1 cellular context compared by ENCODE assay signal in genomic region chr7:1425292-1426136, GRCh38.
A peak's percentile ranks its signal among the peaks of the same experiment; 100 is the strongest.
TF ChIP-seq lines count a peak whose summit lies in the region.

No MANE protein-coding gene starts in this region.

TF ChIP-seq in HepG2, 621 proteins besides CTCF, POLR2A, EP300 and RAD21 (continued from another document and continues in another):
- TF ChIP-seq KIAA2018 (CRISPR knock-in tag; IDR thresholded peaks at IDR 0.05; ENCODE audit: borderline replicate concordance) (no peak), ZNF232 (CRISPR knock-in tag; IDR thresholded peaks at IDR 0.05; ENCODE audit: borderline replicate concordance) (no peak), CERS6 (CRISPR knock-in tag; IDR thresholded peaks at IDR 0.05) (no peak), DR1 (CRISPR knock-in tag; IDR thresholded peaks at IDR 0.05) (no peak), MTF1 (CRISPR knock-in tag; IDR thresholded peaks at IDR 0.05) (no peak), ARNT2 (CRISPR knock-in tag; IDR thresholded peaks at IDR 0.05; ENCODE audit: low read depth) (0 out of 2 replicates have a peak, but pooled peaks have one; percentile 37), HDAC6 (IDR thresholded peaks at IDR 0.05; ENCODE audit: low read depth, low read length) (no peak), GLI4 (CRISPR knock-in tag; IDR thresholded peaks at IDR 0.05; ENCODE audit: borderline replicate concordance) (no peak), ZFP36 (IDR thresholded peaks at IDR 0.05; ENCODE audit: borderline replicate concordance, low read depth, low read length, partially characterized antibody) (no peak), TEF (CRISPR knock-in tag; IDR thresholded peaks at IDR 0.05) (no peak), FOXJ3 (CRISPR knock-in tag; IDR thresholded peaks at IDR 0.05; ENCODE audit: borderline replicate concordance) (no peak), GPN1 (CRISPR knock-in tag; IDR thresholded peaks at IDR 0.05; ENCODE audit: borderline replicate concordance) (no peak), SIN3B (IDR thresholded peaks at IDR 0.05; ENCODE audit: low read length) (no peak), FOSL1 (CRISPR knock-in tag; IDR thresholded peaks at IDR 0.05; ENCODE audit: borderline replicate concordance) (no peak), NPAS2 (CRISPR knock-in tag; IDR thresholded peaks at IDR 0.05; ENCODE audit: borderline replicate concordance) (no peak), ZNF101 (CRISPR knock-in tag; IDR thresholded peaks at IDR 0.05; ENCODE audit: borderline replicate concordance, low read depth) (no peak), RXRB (CRISPR knock-in tag; IDR thresholded peaks at IDR 0.05; ENCODE audit: borderline replicate concordance) (no peak), KLF15 (CRISPR knock-in tag; IDR thresholded peaks at IDR 0.05; ENCODE audit: borderline replicate concordance) (no peak), ZNF800 (CRISPR knock-in tag; IDR thresholded peaks at IDR 0.05) (no peak), NFE2 (CRISPR knock-in tag; IDR thresholded peaks at IDR 0.05) (no peak), ZNF580 (CRISPR knock-in tag; IDR thresholded peaks at IDR 0.05; ENCODE audit: borderline replicate concordance, low read depth) (0 out of 2 replicates have a peak, but pooled peaks have one; percentile 21), ZNF556 (CRISPR knock-in tag; IDR thresholded peaks at IDR 0.05; ENCODE audit: borderline replicate concordance) (no peak), SIX4 (CRISPR knock-in tag; IDR thresholded peaks at IDR 0.05) (no peak), TBP (CRISPR knock-in tag; IDR thresholded peaks at IDR 0.05) (no peak), ZBTB7B (CRISPR knock-in tag; IDR thresholded peaks at IDR 0.05) (0 out of 2 replicates have a peak, but pooled peaks have one; percentile 46), ZNF33B (CRISPR knock-in tag; IDR thresholded peaks at IDR 0.05) (no peak), USF2 (IDR thresholded peaks at IDR 0.05; ENCODE audit: low read depth, low read length) (peak; percentile 90), USF2 (CRISPR knock-in tag; IDR thresholded peaks at IDR 0.05; ENCODE audit: borderline replicate concordance) (peak; percentile 97; the same call in 1 of the 2 replicates), ZNF615 (CRISPR knock-in tag; IDR thresholded peaks at IDR 0.05; ENCODE audit: borderline replicate concordance) (no peak), FOSL2 (CRISPR knock-in tag; IDR thresholded peaks at IDR 0.05) (no peak), AGO2 (optimal IDR thresholded peaks at IDR 0.05; ENCODE audit: low read depth, low read length) (no peak)
- TF ChIP-seq, protein P1, sequence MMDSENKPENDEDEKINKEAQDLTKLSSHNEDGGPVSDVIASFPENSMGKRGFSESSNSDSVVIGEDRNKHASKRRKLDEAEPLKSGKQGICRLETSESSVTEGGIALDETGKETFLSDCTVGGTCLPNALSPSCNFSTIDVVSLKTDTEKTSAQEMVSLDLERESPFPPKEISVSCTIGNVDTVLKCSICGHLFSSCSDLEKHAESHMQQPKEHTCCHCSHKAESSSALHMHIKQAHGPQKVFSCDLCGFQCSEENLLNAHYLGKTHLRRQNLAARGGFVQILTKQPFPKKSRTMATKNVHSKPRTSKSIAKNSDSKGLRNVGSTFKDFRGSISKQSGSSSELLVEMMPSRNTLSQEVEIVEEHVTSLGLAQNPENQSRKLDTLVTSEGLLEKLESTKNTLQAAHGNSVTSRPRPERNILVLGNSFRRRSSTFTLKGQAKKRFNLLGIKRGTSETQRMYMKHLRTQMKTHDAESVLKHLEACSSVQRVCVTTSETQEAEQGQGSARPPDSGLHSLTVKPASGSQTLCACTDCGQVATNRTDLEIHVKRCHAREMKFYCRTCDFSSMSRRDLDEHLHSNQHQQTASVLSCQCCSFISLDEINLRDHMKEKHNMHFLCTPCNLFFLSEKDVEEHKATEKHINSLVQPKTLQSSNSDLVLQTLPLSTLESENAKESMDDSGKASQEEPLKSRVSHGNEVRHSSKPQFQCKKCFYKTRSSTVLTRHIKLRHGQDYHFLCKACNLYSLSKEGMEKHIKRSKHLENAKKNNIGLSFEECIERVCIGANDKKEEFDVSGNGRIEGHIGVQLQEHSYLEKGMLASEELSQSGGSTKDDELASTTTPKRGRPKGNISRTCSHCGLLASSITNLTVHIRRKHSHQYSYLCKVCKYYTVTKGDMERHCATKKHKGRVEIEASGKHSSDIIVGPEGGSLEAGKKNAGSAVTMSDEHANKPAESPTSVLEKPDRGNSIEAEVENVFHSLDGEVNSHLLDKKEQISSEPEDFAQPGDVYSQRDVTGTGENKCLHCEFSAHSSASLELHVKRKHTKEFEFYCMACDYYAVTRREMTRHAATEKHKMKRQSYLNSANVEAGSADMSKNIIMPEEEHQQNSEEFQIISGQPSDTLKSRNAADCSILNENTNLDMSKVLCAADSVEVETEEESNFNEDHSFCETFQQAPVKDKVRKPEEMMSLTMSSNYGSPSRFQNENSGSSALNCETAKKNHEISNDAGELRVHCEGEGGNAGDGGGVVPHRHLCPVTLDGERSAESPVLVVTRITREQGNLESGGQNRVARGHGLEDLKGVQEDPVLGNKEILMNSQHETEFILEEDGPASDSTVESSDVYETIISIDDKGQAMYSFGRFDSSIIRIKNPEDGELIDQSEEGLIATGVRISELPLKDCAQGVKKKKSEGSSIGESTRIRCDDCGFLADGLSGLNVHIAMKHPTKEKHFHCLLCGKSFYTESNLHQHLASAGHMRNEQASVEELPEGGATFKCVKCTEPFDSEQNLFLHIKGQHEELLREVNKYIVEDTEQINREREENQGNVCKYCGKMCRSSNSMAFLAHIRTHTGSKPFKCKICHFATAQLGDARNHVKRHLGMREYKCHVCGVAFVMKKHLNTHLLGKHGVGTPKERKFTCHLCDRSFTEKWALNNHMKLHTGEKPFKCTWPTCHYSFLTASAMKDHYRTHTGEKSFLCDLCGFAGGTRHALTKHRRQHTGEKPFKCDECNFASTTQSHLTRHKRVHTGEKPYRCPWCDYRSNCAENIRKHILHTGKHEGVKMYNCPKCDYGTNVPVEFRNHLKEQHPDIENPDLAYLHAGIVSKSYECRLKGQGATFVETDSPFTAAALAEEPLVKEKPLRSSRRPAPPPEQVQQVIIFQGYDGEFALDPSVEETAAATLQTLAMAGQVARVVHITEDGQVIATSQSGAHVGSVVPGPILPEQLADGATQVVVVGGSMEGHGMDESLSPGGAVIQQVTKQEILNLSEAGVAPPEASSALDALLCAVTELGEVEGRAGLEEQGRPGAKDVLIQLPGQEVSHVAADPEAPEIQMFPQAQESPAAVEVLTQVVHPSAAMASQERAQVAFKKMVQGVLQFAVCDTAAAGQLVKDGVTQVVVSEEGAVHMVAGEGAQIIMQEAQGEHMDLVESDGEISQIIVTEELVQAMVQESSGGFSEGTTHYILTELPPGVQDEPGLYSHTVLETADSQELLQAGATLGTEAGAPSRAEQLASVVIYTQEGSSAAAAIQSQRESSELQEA (CRISPR knock-in tag; IDR thresholded peaks at IDR 0.05; ENCODE audit: not compliant biosample characterization): no peak
- TF ChIP-seq, protein P2, sequence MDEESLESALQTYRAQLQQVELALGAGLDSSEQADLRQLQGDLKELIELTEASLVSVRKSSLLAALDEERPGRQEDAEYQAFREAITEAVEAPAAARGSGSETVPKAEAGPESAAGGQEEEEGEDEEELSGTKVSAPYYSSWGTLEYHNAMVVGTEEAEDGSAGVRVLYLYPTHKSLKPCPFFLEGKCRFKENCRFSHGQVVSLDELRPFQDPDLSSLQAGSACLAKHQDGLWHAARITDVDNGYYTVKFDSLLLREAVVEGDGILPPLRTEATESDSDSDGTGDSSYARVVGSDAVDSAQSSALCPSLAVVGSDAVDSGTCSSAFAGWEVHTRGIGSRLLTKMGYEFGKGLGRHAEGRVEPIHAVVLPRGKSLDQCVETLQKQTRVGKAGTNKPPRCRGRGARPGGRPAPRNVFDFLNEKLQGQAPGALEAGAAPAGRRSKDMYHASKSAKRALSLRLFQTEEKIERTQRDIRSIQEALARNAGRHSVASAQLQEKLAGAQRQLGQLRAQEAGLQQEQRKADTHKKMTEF (CRISPR knock-in tag; IDR thresholded peaks at IDR 0.05): peak; percentile 43; the same call in 1 of the 2 replicates
